In the genomic region with DNA sequence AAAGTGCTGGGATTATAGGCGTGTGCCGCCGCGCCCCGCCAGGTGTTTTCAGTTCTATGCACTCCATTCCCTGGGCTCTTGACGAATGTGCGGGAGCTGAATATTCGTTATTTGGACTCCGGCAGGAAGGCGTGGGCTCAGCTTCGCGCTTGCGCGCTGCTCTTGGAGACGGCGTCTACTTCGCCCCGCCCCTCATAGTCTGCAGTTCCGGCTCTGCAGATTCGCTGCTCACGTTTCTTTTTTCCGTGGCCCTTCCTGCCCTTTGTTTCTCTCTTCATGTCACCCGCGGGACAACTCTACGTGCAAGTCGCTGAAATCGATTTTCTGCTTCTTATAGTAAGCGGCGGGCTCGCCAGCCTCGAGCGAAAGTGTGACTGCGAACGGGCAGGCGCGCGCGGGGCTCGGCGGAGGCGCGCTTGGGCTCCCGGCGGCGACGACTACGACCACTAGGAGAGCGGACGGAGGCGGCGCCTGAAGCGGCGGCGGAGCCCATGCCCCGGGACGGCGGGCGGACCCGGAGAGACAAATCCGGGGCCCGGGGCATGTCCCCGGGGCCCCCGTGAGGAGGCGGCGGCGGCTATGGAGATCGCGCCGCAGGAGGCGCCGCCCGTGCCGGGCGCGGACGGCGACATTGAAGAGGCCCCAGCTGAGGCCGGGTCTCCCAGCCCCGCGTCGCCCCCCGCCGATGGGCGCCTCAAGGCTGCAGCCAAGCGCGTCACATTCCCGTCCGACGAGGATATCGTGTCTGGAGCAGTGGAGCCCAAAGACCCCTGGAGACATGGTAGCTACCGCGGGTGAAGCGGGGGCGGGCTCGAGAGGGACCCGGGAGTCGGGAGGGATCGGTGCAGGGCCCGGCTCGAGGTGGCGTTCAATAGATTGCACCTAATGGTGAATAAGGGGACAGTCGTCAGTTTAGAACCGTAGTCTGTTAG, we compare ENCODE assay signal across 8 cellular contexts. TPM values are rescaled to one million over a fixed set of nuclear protein-coding genes. Genes with fewer than 3 reads are reported as not detected.
DNase-seq lines count a peak whose midpoint lies in the region; ATAC-seq and TF ChIP-seq lines count a peak whose summit lies in the region.

PPP1R37 (plus strand) TSS at position 433 of the 932 bp plus-strand sequence; CDS start at position 580, 147 bp downstream.

- 1% methylated on average over 54 to 74 of the region's 103 CpGs for WGBS in upper lobe of left lung, 2 donors

- H3K4me3 ChIP-seq in GM12865 (ENCODE audit: low read depth, low read length), result peak within 1 kb of the TSS; percentile 68
- peak within 1 kb of the TSS; percentile 55 to 99 (median 84) for H3K4me3 ChIP-seq in upper lobe of left lung

- H3K27me3 Mint-ChIP-seq in T-helper 1 cell treated with Interleukin-12 subunit alpha and Interleukin-12 subunit beta and Interleukin-4 antibody, amounts not matched to agents 30 μg/mL and 1 μg/mL, for 36 hours (ENCODE audit: low read depth), result no peaks in the 10 kb centered on the region

- peaks cover 2% of the 10 kb centered on the region for H3K9me3 Mint-ChIP-seq in T-helper 1 cell treated with Interleukin-12 subunit alpha and Interleukin-12 subunit beta and Interleukin-4 antibody, amounts not matched to agents 30 μg/mL and 1 μg/mL, for 36 hours

- H3K36me3 ChIP-seq in upper lobe of left lung, result peaks cover 0 to 15% (median 0%) of the 10 kb centered on the region in 4 donors

- peak; percentile 61 for ATAC-seq in HG02840 (IDR thresholded peaks at IDR 0.05; ENCODE audit: low FRiP score, unreplicated experiment)
- ATAC-seq in left cardiac atrium, result peak; percentile 91 to 93
- peak; percentile 94 to 96 for ATAC-seq in upper lobe of left lung (ENCODE audit: low FRiP score in 2 of 2)

- H3K9me3 ChIP-seq in upper lobe of left lung, result no peaks in the 10 kb centered on the region

- H3K36me3 Mint-ChIP-seq in T-helper 1 cell treated with Interleukin-12 subunit alpha and Interleukin-12 subunit beta and Interleukin-4 antibody, amounts not matched to agents 30 μg/mL and 1 μg/mL, for 36 hours (ENCODE audit: low read depth), result peaks cover 14% of the 10 kb centered on the region

- peak in 1 of 4 donors; percentile 17 for TF ChIP-seq EP300 in upper lobe of left lung (IDR thresholded peaks at IDR 0.05)

- peaks cover 40 to 56% (median 48%) of the 10 kb centered on the region in 4 donors for H3K4me1 ChIP-seq in upper lobe of left lung

- peak within 1 kb of the TSS; percentile 94 for H3K27ac Mint-ChIP-seq in T-helper 1 cell treated with Interleukin-12 subunit alpha and Interleukin-12 subunit beta and Interleukin-4 antibody, amounts not matched to agents 30 μg/mL and 1 μg/mL, for 36 hours

- H3K4me1 Mint-ChIP-seq in T-helper 1 cell treated with Interleukin-12 subunit alpha and Interleukin-12 subunit beta and Interleukin-4 antibody, amounts not matched to agents 30 μg/mL and 1 μg/mL, for 36 hours (ENCODE audit: low read depth), result peaks cover 45% of the 10 kb centered on the region

- peak within 1 kb of the TSS; percentile 81 to 92 (median 89) for H3K27ac ChIP-seq in upper lobe of left lung

- H3K27me3 ChIP-seq in upper lobe of left lung, result no peaks in the 10 kb centered on the region

- peak within 1 kb of the TSS; percentile 86 for H3K4me3 Mint-ChIP-seq in T-helper 1 cell treated with Interleukin-12 subunit alpha and Interleukin-12 subunit beta and Interleukin-4 antibody, amounts not matched to agents 30 μg/mL and 1 μg/mL, for 36 hours

- peak; percentile 99 for DNase-seq in GM12865 (ENCODE audit: low read depth)
- DNase-seq in NCI-H1694 treated with DMSO at 0.1 percent for 48 hours (lab: John Stamatoyannopoulos, UW), result peak; percentile 89
- peak; percentile 97 for DNase-seq in amniotic epithelial cell (ENCODE audit: low read depth)
- peak; percentile 96 for DNase-seq in left cardiac atrium
- peak; percentile 98 for DNase-seq in posterior vena cava (ENCODE audit: low spot score)
- peak; percentile 94 to 96 for DNase-seq in upper lobe of left lung

- intact Hi-C loops in left cardiac atrium (cut with DNase I), result loop anchor here in 1 of 2 donors (5.0 kb wide), 1 partner anchor 84 kb away; the partner anchor contains the start of genes BLOC1S3 and TRAPPC6A
- intact Hi-C loops in posterior vena cava (cut with DNase I), result no loop called here

- TF ChIP-seq CTCF in GM12865 (IDR thresholded peaks at IDR 0.05; ENCODE audit: insufficient read depth, low read depth, low read length, missing control alignments), result peak; percentile 33
- TF ChIP-seq CTCF in upper lobe of left lung (IDR thresholded peaks at IDR 0.05), result peak; percentile 42 to 70 (median 56)

- TF ChIP-seq POLR2A in upper lobe of left lung (IDR thresholded peaks at IDR 0.05), result peak in 3 of 4 donors; percentile 26 to 78 (median 65)

RNA-seq across cellular contexts. Expression of gene PPP1R37, which starts in this region (rescaled TPM):
- total RNA-seq in left cardiac atrium (10 to 100 TPM; 19.4 to 21.4 TPM), posterior vena cava (10 to 100 TPM; 15.2 to 16.2 TPM), upper lobe of left lung (10 to 100 TPM; 30.0 to 64.6 (median 37.3) TPM)

Comparison
In these comparisons a context has a peak if more than half of its experiments do, and no peak if none do; other contexts are left out.
1. Peak in every context shown above with its lines: DNase-seq, ATAC-seq, H3K4me3 ChIP-seq and H3K27ac ChIP-seq.